In the genomic region with DNA sequence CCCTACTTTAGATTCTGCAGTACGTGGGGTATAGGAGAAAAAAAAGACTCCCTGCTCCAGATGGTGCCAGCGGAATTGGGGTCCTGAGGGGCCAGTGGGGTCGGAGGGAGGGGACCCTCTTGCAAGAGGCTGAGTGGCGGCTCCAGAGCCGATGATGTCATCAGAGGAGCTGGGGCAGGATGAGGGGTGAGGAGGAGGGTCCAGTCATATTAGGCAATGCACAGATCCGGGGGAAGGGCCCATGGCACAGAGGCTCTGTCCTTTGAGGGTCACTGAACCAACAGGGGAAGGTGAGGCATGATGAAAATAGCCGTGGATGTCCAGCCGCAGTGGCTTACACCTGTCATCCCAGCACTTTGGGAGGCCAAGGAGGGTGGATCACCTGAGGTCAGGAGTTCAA, we compare ENCODE assay signal across 2 cellular contexts.
TF ChIP-seq lines count a peak whose summit lies in the region.
"Not testable (repeated sequence)": the region's sequence is repeated elsewhere in the genome, so short reads cannot be mapped to it uniquely, and the experiment has no call there.

No MANE protein-coding gene starts in this region.

TF ChIP-seq in K562, 482 proteins besides CTCF, POLR2A, EP300 and RAD21:
- TF ChIP-seq, protein P1, sequence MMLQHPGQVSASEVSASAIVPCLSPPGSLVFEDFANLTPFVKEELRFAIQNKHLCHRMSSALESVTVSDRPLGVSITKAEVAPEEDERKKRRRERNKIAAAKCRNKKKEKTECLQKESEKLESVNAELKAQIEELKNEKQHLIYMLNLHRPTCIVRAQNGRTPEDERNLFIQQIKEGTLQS (IDR thresholded peaks at IDR 0.05) = peak; percentile 21; the same call in 1 of the 2 replicates
- TF ChIP-seq, protein P1 (CRISPR knock-in tag; conservative IDR thresholded peaks at IDR 0.05) = not testable (repeated sequence)
TF ChIP-seq in K562: peak in this region for 1; not testable (repeated sequence) for 481.

TF ChIP-seq in HepG2, 621 proteins besides CTCF, POLR2A, EP300 and RAD21:
- peak; percentile 74 for TF ChIP-seq ATF7 (IDR thresholded peaks at IDR 0.05)
- not testable (repeated sequence) for TF ChIP-seq ATF7 (CRISPR knock-in tag; IDR thresholded peaks at IDR 0.05)
